ENCODE assay signal across 1 cellular context in genomic region chr4:134756456-134756855, GRCh38.
TF ChIP-seq lines count a peak whose summit lies in the region.

No MANE protein-coding gene starts in this region.

TF ChIP-seq in GM23338, 12 proteins besides CTCF, POLR2A, EP300 and RAD21 (continued from another document):
- no peak for TF ChIP-seq ETS1 (IDR thresholded peaks at IDR 0.05)
- no peak for TF ChIP-seq ZNF331 (CRISPR knock-in tag; IDR thresholded peaks at IDR 0.05; ENCODE audit: low read depth)
- no peak for TF ChIP-seq POLR2AphosphoS5 (IDR thresholded peaks at IDR 0.05; ENCODE audit: low read depth)
- TF ChIP-seq STAT1 (IDR thresholded peaks at IDR 0.05; ENCODE audit: unreplicated experiment) = no peak
- no peak for TF ChIP-seq NANOG (IDR thresholded peaks at IDR 0.05; ENCODE audit: borderline replicate concordance)
- TF ChIP-seq REST (IDR thresholded peaks at IDR 0.05; ENCODE audit: unreplicated experiment) = no peak
- no peak for TF ChIP-seq ZNF462 (CRISPR knock-in tag; IDR thresholded peaks at IDR 0.05)
